In genomic region chr4:7540654-7541413, GRCh38 we compare ENCODE assay signal across 26 cellular contexts.
DNase-seq lines count a peak whose midpoint lies in the region; TF ChIP-seq lines count a peak whose summit lies in the region.
"Had no signal": no experiment of that assay in that cellular context is flagged by ENCODE, and none has a peak within 500 bp of the region (broad histone marks: within the 10 kb centered on the region; RNA-seq: fewer than 3 reads in every experiment).

No MANE protein-coding gene starts in this region.

- peak overlapping the region; percentile 91 for H3K18ac ChIP-seq in neuronal stem cell (ENCODE audit: low read length)

- H3K9me3 ChIP-seq in BLaER1: peaks cover 7% of the 10 kb centered on the region; the same call in 1 of the 2 replicates
- H3K9me3 ChIP-seq in Karpas-422 (ENCODE audit: low read length): no peaks in the 10 kb centered on the region; the same call in 1 of the 2 replicates
- peaks cover 0 to 1% of the 10 kb centered on the region in 2 donors for H3K9me3 ChIP-seq in neuronal stem cell (replicated peaks in 1 of 2; ENCODE audit: control insufficient read depth in 2 of 2, insufficient read depth in 1 of 2, low read depth in 1 of 2, low read length in 2 of 2)
- H3K9me3 ChIP-seq: SJSA1 had no signal

- no peak overlapping the region for H3K4ac ChIP-seq in neuronal stem cell (ENCODE audit: low read length)

- TF ChIP-seq CTCF in RWPE1 (conservative IDR thresholded peaks at IDR 0.05; ENCODE audit: low read depth) (no peak), foreskin fibroblast (IDR thresholded peaks at IDR 0.05; ENCODE audit: low read depth, low read length) (no peak)

- H3K27me3 ChIP-seq in BLaER1 (no peaks in the 10 kb centered on the region), Karpas-422 (ENCODE audit: low read length) (no peaks in the 10 kb centered on the region), neuronal stem cell (ENCODE audit: control insufficient read depth in 3 of 3, insufficient read depth in 3 of 3, low read depth in 1 of 3, low read length in 3 of 3) (no peaks in the 10 kb centered on the region)
- H3K27me3 ChIP-seq: Peyer's patch, SJSA1 had no signal

- H3K4me3 ChIP-seq in BLaER1 (no peak overlapping the region), Karpas-422 (ENCODE audit: low read length) (no peak overlapping the region), neuronal stem cell (ENCODE audit: low read length in 2 of 2) (peak overlapping the region in 1 of 2 donors; percentile 38), foreskin fibroblast (ENCODE audit: low read depth in 1 of 2, low read length in 2 of 2) (no peak overlapping the region)
- H3K4me3 ChIP-seq: Peyer's patch, SJSA1 had no signal

- no peak overlapping the region for H2BK120ac ChIP-seq in neuronal stem cell (ENCODE audit: low read depth, low read length)

- H3K36me3 ChIP-seq in BLaER1 (0 out of 2 replicates have a peak, but pooled peaks cover 10% of the 10 kb centered on the region), Karpas-422 (ENCODE audit: insufficient read depth, low read length) (no peaks in the 10 kb centered on the region), neuronal stem cell (replicated peaks in 1 of 2; ENCODE audit: control insufficient read depth in 2 of 2, insufficient read depth in 2 of 2, low read length in 2 of 2) (no peaks in the 10 kb centered on the region)
- H3K36me3 ChIP-seq: Peyer's patch, SJSA1 had no signal

- CTCF ChIA-PET in RWPE1 (lab: Yijun Ruan, JAX): no interaction called here

- H2AFZ ChIP-seq in Karpas-422 (ENCODE audit: low read length) (no peak overlapping the region), neuronal stem cell (ENCODE audit: low read length) (no peak overlapping the region)

- POLR2A ChIA-PET in RWPE1 (lab: Yijun Ruan, JAX; ENCODE audit: low non-redundant PET): no interaction called here

- H3K4me1 ChIP-seq in BLaER1 (peaks cover 24% of the 10 kb centered on the region), Karpas-422 (ENCODE audit: low read length) (no peaks in the 10 kb centered on the region), neuronal stem cell (ENCODE audit: control insufficient read depth in 2 of 2, insufficient read depth in 1 of 2, low read depth in 1 of 2, low read length in 2 of 2) (no peaks in the 10 kb centered on the region)
- H3K4me1 ChIP-seq: Peyer's patch, SJSA1 had no signal

- peak overlapping the region; percentile 92 for H2AK5ac ChIP-seq in neuronal stem cell (ENCODE audit: low read depth, low read length)

- H3K79me1 ChIP-seq in neuronal stem cell (ENCODE audit: low read depth, low read length): peaks cover 2% of the 10 kb centered on the region

- no peaks in the 10 kb centered on the region for H4K20me1 ChIP-seq in BLaER1
- H4K20me1 ChIP-seq in Karpas-422 (ENCODE audit: insufficient read depth, low read depth, low read length): no peaks in the 10 kb centered on the region

- no peak overlapping the region for H4K8ac ChIP-seq in neuronal stem cell (ENCODE audit: low read depth, low read length)

- H3K79me2 ChIP-seq in Karpas-422 (ENCODE audit: low read length): no peaks in the 10 kb centered on the region

- no CpG with 5 or more reads among the region's 17 CpGs for WGBS in neuronal stem cell (ENCODE audit: extremely low coverage in 2 of 2, insufficient read length in 2 of 2, insufficient replicate concordance in 1 of 2), 2 donors

- H3K14ac ChIP-seq in neuronal stem cell (ENCODE audit: low read length): peak overlapping the region; percentile 38

- no peak overlapping the region for H3K9ac ChIP-seq in BLaER1
- no peak overlapping the region for H3K9ac ChIP-seq in Karpas-422 (ENCODE audit: low read length)
- no peak overlapping the region for H3K9ac ChIP-seq in neuronal stem cell (ENCODE audit: low read depth, low read length, poor library complexity)

- peak overlapping the region; percentile 5 for H2BK5ac ChIP-seq in neuronal stem cell (ENCODE audit: low read length)

- peak; percentile 4 for DNase-seq in Karpas-422
- DNase-seq in RWPE1 (ENCODE audit: low spot score): no peak
- DNase-seq in neuronal stem cell (ENCODE audit: low spot score): no peak
- no peak for DNase-seq in stimulated activated CD4-positive, alpha-beta T cell treated with anti-CD3 and anti-CD28 coated beads, Interleukin-4, amount 100 ng/mL, for 4 hours
- DNase-seq in AG08395 (ENCODE audit: low spot score): no peak
- DNase-seq in foreskin fibroblast: no peak
- DNase-seq: 8988T, C1 segment of cervical spinal cord, COR-L47, GF-D8, H9, HFFc6, IMR-90, KG1, NCI-H1092, NCI-H1417 treated with DMSO at 0.1 percent for 48 hours, NCI-H1694 treated with DMSO at 0.1 percent for 48 hours, NCI-H2081, NCI-H2171, NCI-H226, NCI-H510A, NCI-H69, Peyer's patch, Right ventricle myocardium superior had no signal

- H3K23ac ChIP-seq in neuronal stem cell (ENCODE audit: low read depth, low read length, poor library complexity): no peak overlapping the region

- H3K4me2 ChIP-seq in BLaER1: peak overlapping the region; percentile 36; the same call in 1 of the 2 replicates
- no peak overlapping the region for H3K4me2 ChIP-seq in Karpas-422 (ENCODE audit: low read depth, low read length, poor library complexity, severe bottlenecking)
- no peak overlapping the region for H3K4me2 ChIP-seq in neuronal stem cell (ENCODE audit: insufficient read depth, low read length, poor library complexity, severe bottlenecking)

- no peak overlapping the region for H4K91ac ChIP-seq in neuronal stem cell (ENCODE audit: low read depth, low read length, poor library complexity)

- H3K27ac ChIP-seq in BLaER1 (peak overlapping the region; percentile 53), Karpas-422 (ENCODE audit: low read length) (no peak overlapping the region), RWPE1 (peak overlapping the region; percentile 91), neuronal stem cell (replicated peaks; ENCODE audit: low read length) (no peak overlapping the region)
- H3K27ac ChIP-seq: Peyer's patch, SJSA1 had no signal

- no peaks in the 10 kb centered on the region for H3K9me2 ChIP-seq in Karpas-422 (replicated peaks; ENCODE audit: insufficient read depth, low read length)

- no peak overlapping the region for H2BK15ac ChIP-seq in neuronal stem cell (ENCODE audit: low read length)

- H2BK12ac ChIP-seq in neuronal stem cell (ENCODE audit: low read length): no peak overlapping the region

Comparison
In these comparisons a context has a peak if more than half of its experiments do, and no peak if none do; other contexts are left out.
1. H3K27ac ChIP-seq: peak in BLaER1 (single experiment) and RWPE1 (single experiment); none in Karpas-422 (single experiment) and neuronal stem cell (single experiment).